ENCODE assay signal across 14 cellular contexts in the genomic region with DNA sequence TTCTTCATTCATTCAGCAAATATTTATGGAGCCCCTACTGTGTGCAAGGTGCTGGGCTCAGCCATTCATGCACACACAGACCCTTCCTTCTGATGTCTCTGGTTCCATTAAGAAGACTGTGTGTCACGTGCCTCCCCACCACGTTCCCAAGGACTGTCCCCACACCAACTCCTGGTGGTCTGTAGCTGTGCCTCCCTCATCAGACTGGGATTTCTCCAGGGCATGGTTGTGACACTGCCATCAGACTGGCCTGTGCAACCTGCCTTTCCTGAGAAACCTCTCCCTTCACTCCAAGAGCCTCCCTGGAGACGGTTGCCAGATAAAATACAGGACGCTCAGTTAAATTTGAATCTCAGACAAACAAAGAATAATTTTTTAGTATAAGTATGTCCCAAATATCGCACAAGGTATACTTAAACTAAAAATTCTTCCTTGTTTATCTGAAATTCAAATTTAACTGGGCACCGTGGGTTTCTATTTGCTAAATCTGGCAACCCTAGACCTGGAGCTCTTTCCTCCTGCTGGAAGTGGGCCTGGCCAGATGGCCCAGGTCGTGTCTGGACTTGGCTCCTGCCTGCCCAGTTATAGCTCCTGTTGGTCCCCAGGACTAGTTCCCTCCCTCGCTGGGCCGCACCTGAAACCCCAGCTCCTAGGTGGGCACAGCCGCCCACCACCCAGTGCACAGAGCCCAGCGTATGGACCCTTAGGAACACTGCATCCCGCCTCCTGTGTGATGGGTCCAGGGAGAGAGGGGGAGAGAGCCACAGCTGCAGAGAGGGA.
DNase-seq lines count a peak whose midpoint lies in the region; ATAC-seq, FAIRE-seq and TF ChIP-seq lines count a peak whose summit lies in the region.
"Had no signal": no experiment of that assay in that cellular context is flagged by ENCODE, and none has a peak within 500 bp of the region (broad histone marks: within the 10 kb centered on the region; RNA-seq: fewer than 3 reads in every experiment).

No MANE protein-coding gene starts in this region.

- FAIRE-seq in bronchial epithelial cell (lab: Jason Lieb, UNC), result no peak

- TF ChIP-seq POLR2A in heart left ventricle (IDR thresholded peaks at IDR 0.05), result no peak

- in situ Hi-C loops in G401 (cut with HindIII; ENCODE audit: low sequenced_read_pairs), result no loop called here

- ATAC-seq in heart left ventricle, result no peak

- intact Hi-C loops in heart left ventricle (cut with DNase I), result loop anchor here in 2 of 10 donors (5.0 to 10.0 kb wide), 2 partner anchors 220 to 337 kb away; no protein-coding TSS in a partner anchor

- WGBS in heart left ventricle, 4 donors, result 81 to 90% (median 83%) methylated on average over 8 to 12 of the region's 12 CpGs

- H3K36me3 ChIP-seq in SK-N-MC (ENCODE audit: insufficient read depth, low read length) (no peaks in the 10 kb centered on the region), bronchial epithelial cell (ENCODE audit: control insufficient read depth, insufficient read depth, low read length) (no peaks in the 10 kb centered on the region), neutrophil (no peaks in the 10 kb centered on the region), heart left ventricle (no peaks in the 10 kb centered on the region)
- H3K36me3 ChIP-seq: HAP-1 had no signal

- H3K4me1 ChIP-seq in neutrophil (ENCODE audit: control insufficient read depth in 1 of 2, insufficient read depth in 1 of 2, low read depth in 1 of 2, low read length in 1 of 2) (peaks cover 62 to 68% of the 10 kb centered on the region in 2 experiments), heart left ventricle (peaks cover 0 to 7% (median 0%) of the 10 kb centered on the region in 12 donors)
- H3K4me1 ChIP-seq: HAP-1 had no signal

- DNase-seq in G401 (ENCODE audit: low spot score) (peak; percentile 94), SK-N-MC (ENCODE audit: low read depth, low spot score) (no peak), bronchial epithelial cell (ENCODE audit: low read depth) (peak; percentile 31), D341Med (ENCODE audit: low spot score) (no peak), AG20443 (ENCODE audit: low spot score) (no peak), heart left ventricle (no peak)
- DNase-seq: AML-193, EL, NCI-H1048, NCI-H146, NCI-H526 treated with DMSO at 0.1 percent for 48 hours, RPMI8226 had no signal

- H3K4me3 ChIP-seq in SK-N-MC (no peak overlapping the region), bronchial epithelial cell (ENCODE audit: low read depth, low read length) (no peak overlapping the region), neutrophil (ENCODE audit: low read depth in 1 of 2, low read length in 1 of 2) (no peak overlapping the region), heart left ventricle (no peak overlapping the region)
- H3K4me3 ChIP-seq: HAP-1 had no signal

- H3K27ac ChIP-seq in SK-N-MC, result peak overlapping the region; percentile 34; the same call in 1 of the 2 replicates
- H3K27ac ChIP-seq in neutrophil, result peak overlapping the region; percentile 21
- no peak overlapping the region for H3K27ac ChIP-seq in heart left ventricle

- H3K9me3 ChIP-seq in SK-N-MC (ENCODE audit: low read depth, low read length), result no peaks in the 10 kb centered on the region
- no peaks in the 10 kb centered on the region for H3K9me3 ChIP-seq in neutrophil
- H3K9me3 ChIP-seq in heart left ventricle, result no peaks in the 10 kb centered on the region
- H3K9me3 ChIP-seq: HAP-1 had no signal

- TF ChIP-seq CTCF in bronchial epithelial cell (IDR thresholded peaks at IDR 0.05; ENCODE audit: insufficient read depth, low read length, severe bottlenecking) (no peak), neutrophil (IDR thresholded peaks at IDR 0.05) (no peak), heart left ventricle (IDR thresholded peaks at IDR 0.05) (no peak)

- H3K27me3 ChIP-seq in bronchial epithelial cell (ENCODE audit: control insufficient read depth, insufficient read depth, low read length) (no peaks in the 10 kb centered on the region), neutrophil (no peaks in the 10 kb centered on the region), heart left ventricle (no peaks in the 10 kb centered on the region)

- H3K9ac ChIP-seq in SK-N-MC (ENCODE audit: insufficient read length), result no peak overlapping the region

Comparison
In these comparisons a context has a peak if more than half of its experiments do, and no peak if none do; other contexts are left out.
1. DNase-seq: peak in G401 (single experiment) and bronchial epithelial cell (single experiment); none in SK-N-MC (single experiment), D341Med (single experiment), AG20443 (single experiment) and heart left ventricle (0 of 5).
2. H3K27ac ChIP-seq: peak in SK-N-MC (single experiment) and neutrophil (single experiment); none in heart left ventricle (0 of 12).